Comparison of ENCODE assay signal across 2 cellular contexts in genomic region chr7:92669616-92670153, GRCh38.
TF ChIP-seq lines count a peak whose summit lies in the region.

No MANE protein-coding gene starts in this region.

TF ChIP-seq in IMR-90, 13 proteins besides CTCF, POLR2A, EP300 and RAD21:
- TF ChIP-seq RFX5 (IDR thresholded peaks at IDR 0.05; ENCODE audit: low read depth, low read length) (no peak), MXI1 (IDR thresholded peaks at IDR 0.05; ENCODE audit: borderline replicate concordance, low read depth, low read length) (no peak), MAZ (IDR thresholded peaks at IDR 0.05; ENCODE audit: borderline replicate concordance, low read depth, low read length) (no peak), SMC3 (IDR thresholded peaks at IDR 0.05; ENCODE audit: low read depth, low read length) (no peak), CHD1 (IDR thresholded peaks at IDR 0.05; ENCODE audit: low read depth, low read length) (no peak), USF2 (IDR thresholded peaks at IDR 0.05; ENCODE audit: low read depth, low read length) (no peak), NFE2L2 (IDR thresholded peaks at IDR 0.05; ENCODE audit: low read depth, low read length) (no peak), CEBPB (IDR thresholded peaks at IDR 0.05; ENCODE audit: low read depth, low read length) (no peak), FOS (IDR thresholded peaks at IDR 0.05; ENCODE audit: low read depth, low read length) (no peak)

TF ChIP-seq in GM12878, 131 proteins besides CTCF, POLR2A, EP300 and RAD21:
- 0 out of 2 replicates have a peak, but pooled peaks have one; percentile 23 for TF ChIP-seq RUNX3 (IDR thresholded peaks at IDR 0.05; ENCODE audit: low read length)
- TF ChIP-seq FOS (IDR thresholded peaks at IDR 0.05; ENCODE audit: borderline replicate concordance, extremely low read depth, insufficient read length) = no peak
